ENCODE assay signal across 13 cellular contexts in the genomic region with DNA sequence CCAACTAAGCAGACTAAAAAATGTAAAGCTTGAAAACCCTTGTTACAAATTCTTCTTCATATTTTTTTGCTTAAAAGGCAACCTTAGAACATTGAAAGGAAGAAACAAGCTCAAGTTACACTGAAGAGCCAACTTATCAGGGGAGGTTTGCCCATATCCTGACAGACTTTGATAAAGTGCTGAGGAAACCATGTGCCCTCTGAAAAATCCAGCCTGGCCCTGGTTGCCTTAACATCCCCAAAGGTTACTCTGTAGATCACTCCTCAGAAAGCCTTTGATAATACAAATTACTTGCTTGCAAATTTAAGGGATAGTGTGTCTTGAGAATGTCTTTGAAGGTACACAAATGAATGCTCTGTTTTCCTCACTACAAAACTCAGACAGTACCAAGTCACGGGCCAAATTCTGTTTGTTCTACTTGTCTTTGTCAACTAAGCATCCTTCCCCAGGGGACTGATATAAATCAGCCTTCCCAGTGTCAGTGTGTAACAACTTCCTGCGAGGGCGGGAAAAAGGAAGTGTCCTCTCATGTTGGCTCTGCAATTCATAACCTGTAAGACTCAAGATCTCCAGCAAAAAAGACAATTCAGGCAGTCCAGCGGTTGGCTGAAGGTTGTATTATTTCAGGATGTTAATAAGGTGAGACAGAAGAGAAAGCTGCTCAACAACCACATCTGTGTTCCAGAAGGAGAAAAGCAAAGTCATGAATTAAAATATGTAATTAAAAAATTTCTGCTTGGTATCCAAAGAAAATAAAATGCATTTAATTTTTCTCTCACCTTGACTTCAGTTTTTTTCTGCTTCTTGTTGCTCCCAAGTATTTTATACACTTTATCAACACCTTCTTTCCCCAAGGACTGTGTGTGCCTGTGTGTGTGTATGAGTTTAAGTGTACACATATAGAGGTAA.
A peak's percentile ranks its signal among the peaks of the same experiment; 100 is the strongest.
DNase-seq lines count a peak whose midpoint lies in the region; ATAC-seq and TF ChIP-seq lines count a peak whose summit lies in the region.
"Had no signal": no experiment of that assay in that cellular context is flagged by ENCODE, and none has a peak within 500 bp of the region (broad histone marks: within the 10 kb centered on the region; RNA-seq: fewer than 3 reads in every experiment).

No MANE protein-coding gene starts in this region.

- DNase-seq in heart right ventricle (peak in 1 of 2 donors; percentile 29), left ventricle myocardium inferior (no peak), NB4 (ENCODE audit: low read depth) (peak; percentile 84), choroid plexus epithelial cell (ENCODE audit: low read depth) (peak; percentile 24), spleen (no peak), NCI-H128 (lab: John Stamatoyannopoulos, UW; ENCODE audit: unreplicated experiment) (no peak), mucosa of gallbladder (ENCODE audit: low spot score) (no peak)
- DNase-seq in activated effector memory CD4-positive, alpha-beta T cell treated with Interleukin-2 at 50 U/mL for 16 hours = no peak
- DNase-seq: activated CD4-positive, alpha-beta T cell treated with anti-CD3 and anti-CD28 coated beads for 4 hours; C1 segment of cervical spinal cord; NCI-H526; stimulated activated naive CD8-positive, alpha-beta T cell treated with anti-CD3 and anti-CD28 coated beads, Interleukin-15, amount 100 ng/mL, for 72 hours had no signal

- H3K27me3 ChIP-seq in heart right ventricle = no peaks in the 10 kb centered on the region
- no peaks in the 10 kb centered on the region for H3K27me3 ChIP-seq in left ventricle myocardium inferior (ENCODE audit: low read depth)
- no peaks in the 10 kb centered on the region for H3K27me3 ChIP-seq in spleen (replicated peaks in 1 of 7)
- H3K27me3 ChIP-seq: heart left ventricle had no signal

- ATAC-seq in heart right ventricle = peak in 6 of 8 donors; percentile 39 to 74 (median 56)
- ATAC-seq: stimulated activated naive CD8-positive, alpha-beta T cell treated with anti-CD3 and anti-CD28 coated beads, Interleukin-15, amount 100 ng/mL, for 72 hours had no signal

- WGBS in heart right ventricle, 2 donors = 53 to 54% methylated on average over 4 of the region's 4 CpGs
- 12 to 23% (median 18%) methylated on average over 4 of the region's 4 CpGs for WGBS in spleen, 5 donors

- TF ChIP-seq CTCF in heart right ventricle (IDR thresholded peaks at IDR 0.05) (no peak), left ventricle myocardium inferior (IDR thresholded peaks at IDR 0.05; ENCODE audit: borderline replicate concordance) (no peak), NB4 (IDR thresholded peaks at IDR 0.05; ENCODE audit: low read depth, low read length) (no peak), choroid plexus epithelial cell (conservative IDR thresholded peaks at IDR 0.05; ENCODE audit: low read depth, low read length) (no peak), spleen (IDR thresholded peaks at IDR 0.05 in 8 of 11, conservative IDR thresholded peaks at IDR 0.05 in 3 of 11) (no peak)

- peaks cover 5 to 28% (median 17%) of the 10 kb centered on the region in 9 donors for H3K4me1 ChIP-seq in heart right ventricle
- H3K4me1 ChIP-seq in left ventricle myocardium inferior = peaks cover 35% of the 10 kb centered on the region
- H3K4me1 ChIP-seq in spleen = peaks cover 0 to 39% (median 19%) of the 10 kb centered on the region in 6 donors

- H3K4me3 ChIP-seq in heart right ventricle (no peak overlapping the region), left ventricle myocardium inferior (no peak overlapping the region), NB4 (ENCODE audit: low read depth, low read length) (no peak overlapping the region), choroid plexus epithelial cell (ENCODE audit: low read depth, low read length) (no peak overlapping the region), spleen (no peak overlapping the region)
- H3K4me3 ChIP-seq: heart left ventricle had no signal

- intact Hi-C loops in heart right ventricle (cut with DNase I) (no loop called here), left ventricle myocardium inferior (cut with micrococcal nuclease) (no loop called here), spleen (cut with DNase I; ENCODE audit: low total_unique reads) (no loop called here)

- H3K27ac ChIP-seq in heart right ventricle (no peak overlapping the region), left ventricle myocardium inferior (replicated peaks) (no peak overlapping the region), spleen (peak overlapping the region in 5 of 8 donors; percentile 6 to 50 (median 25))
- H3K27ac ChIP-seq: heart left ventricle had no signal

- TF ChIP-seq POLR2A in NB4 (IDR thresholded peaks at IDR 0.05; ENCODE audit: extremely low read depth, insufficient read length) = no peak
- no peak for TF ChIP-seq POLR2A in spleen (IDR thresholded peaks at IDR 0.05)

- no peaks in the 10 kb centered on the region for H3K36me3 ChIP-seq in heart right ventricle
- H3K36me3 ChIP-seq in left ventricle myocardium inferior = no peaks in the 10 kb centered on the region
- no peaks in the 10 kb centered on the region for H3K36me3 ChIP-seq in spleen
- H3K36me3 ChIP-seq: heart left ventricle had no signal

- H3K9me3 ChIP-seq in heart right ventricle (no peaks in the 10 kb centered on the region), left ventricle myocardium inferior (replicated peaks) (no peaks in the 10 kb centered on the region), spleen (no peaks in the 10 kb centered on the region)
- H3K9me3 ChIP-seq: heart left ventricle had no signal

Comparison
In these comparisons a context has a peak if more than half of its experiments do, and no peak if none do; other contexts are left out.
1. DNase-seq: peak in NB4 (single experiment) and choroid plexus epithelial cell (single experiment); none in left ventricle myocardium inferior (single experiment), spleen (single experiment), NCI-H128 (single experiment), mucosa of gallbladder (single experiment) and activated effector memory CD4-positive, alpha-beta T cell treated with Interleukin-2 at 50 U/mL for 16 hours (single experiment).
2. H3K27ac ChIP-seq: peak in spleen (5 of 8); none in heart right ventricle (0 of 10) and left ventricle myocardium inferior (single experiment).